ENCODE assay signal across 8 cellular contexts in genomic region chr7:23470290-23471089, GRCh38. TPM values are rescaled to one million over a fixed set of nuclear protein-coding genes. Genes with fewer than 3 reads are reported as not detected.
DNase-seq lines count a peak whose midpoint lies in the region; ATAC-seq and TF ChIP-seq lines count a peak whose summit lies in the region.

IGF2BP3 (minus strand) TSS chr7:23470491; CDS start chr7:23470110, 381 bp downstream.

- no peak for ATAC-seq in heart right ventricle
- no peak for ATAC-seq in left cardiac atrium
- no peak for ATAC-seq in lower lobe of right lung

- peak within 1 kb of the TSS in 9 of 10 donors; percentile 8 to 45 (median 32) for H3K4me3 ChIP-seq in heart right ventricle
- H3K4me3 ChIP-seq in breast epithelium = peak within 1 kb of the TSS; percentile 26 to 64 (median 37)
- peak within 1 kb of the TSS; percentile 43 for H3K4me3 ChIP-seq in lower lobe of right lung
- peak within 1 kb of the TSS; percentile 22 to 55 (median 35) for H3K4me3 ChIP-seq in tibial nerve

- no peak for TF ChIP-seq EP300 in tibial nerve (IDR thresholded peaks at IDR 0.05)

- no peak for DNase-seq in heart right ventricle
- DNase-seq in left cardiac atrium = no peak
- DNase-seq in RPMI8226 = peak; percentile 98
- DNase-seq in breast epithelium (ENCODE audit: low spot score in 2 of 2) = no peak
- no peak for DNase-seq in lower lobe of right lung
- no peak for DNase-seq in tibial nerve (ENCODE audit: low spot score in 2 of 2)
- DNase-seq in anterior cingulate cortex (lab: John Stamatoyannopoulos, UW) = no peak

- no peaks in the 10 kb centered on the region for H3K36me3 ChIP-seq in heart right ventricle
- H3K36me3 ChIP-seq in KOPT-K1 (ENCODE audit: insufficient read depth, low read length) = no peaks in the 10 kb centered on the region
- no peaks in the 10 kb centered on the region for H3K36me3 ChIP-seq in breast epithelium
- no peaks in the 10 kb centered on the region for H3K36me3 ChIP-seq in lower lobe of right lung
- no peaks in the 10 kb centered on the region for H3K36me3 ChIP-seq in tibial nerve

- WGBS in heart right ventricle, 2 donors = 1 to 2% methylated on average over 33 of the region's 33 CpGs
- WGBS in tibial nerve, 2 donors = 1 to 2% methylated on average over 33 of the region's 33 CpGs

- no peak for TF ChIP-seq POLR2A in breast epithelium (IDR thresholded peaks at IDR 0.05)
- TF ChIP-seq POLR2A in tibial nerve (IDR thresholded peaks at IDR 0.05) = no peak

- TF ChIP-seq CTCF in heart right ventricle (IDR thresholded peaks at IDR 0.05) = no peak
- no peak for TF ChIP-seq CTCF in breast epithelium (IDR thresholded peaks at IDR 0.05)
- TF ChIP-seq CTCF in lower lobe of right lung (IDR thresholded peaks at IDR 0.05) = no peak
- no peak for TF ChIP-seq CTCF in tibial nerve (IDR thresholded peaks at IDR 0.05)

- H3K9me3 ChIP-seq in heart right ventricle (no peaks in the 10 kb centered on the region), KOPT-K1 (ENCODE audit: insufficient read depth, low read length, poor library complexity, severe bottlenecking) (no peaks in the 10 kb centered on the region), breast epithelium (peaks cover 0 to 6% of the 10 kb centered on the region in 2 donors), lower lobe of right lung (no peaks in the 10 kb centered on the region), tibial nerve (no peaks in the 10 kb centered on the region)

- intact Hi-C loops in heart right ventricle (cut with DNase I) (no loop called here), left cardiac atrium (cut with DNase I) (no loop called here), breast epithelium (cut with DNase I; ENCODE audit: low total_unique reads) (no loop called here), lower lobe of right lung (cut with DNase I) (no loop called here)

- peaks cover 58 to 100% (median 100%) of the 10 kb centered on the region in 7 donors for H3K27me3 ChIP-seq in heart right ventricle
- H3K27me3 ChIP-seq in breast epithelium = peaks cover 28 to 95% of the 10 kb centered on the region in 2 donors
- peaks cover 99% of the 10 kb centered on the region for H3K27me3 ChIP-seq in lower lobe of right lung (ENCODE audit: low read depth)
- peaks cover 24 to 99% of the 10 kb centered on the region in 2 donors for H3K27me3 ChIP-seq in tibial nerve

- H3K4me1 ChIP-seq in heart right ventricle (peaks cover 11 to 62% (median 48%) of the 10 kb centered on the region in 9 donors), breast epithelium (peaks cover 9 to 13% of the 10 kb centered on the region in 2 donors), lower lobe of right lung (peaks cover 56% of the 10 kb centered on the region), tibial nerve (peaks cover 0 to 63% (median 42%) of the 10 kb centered on the region in 4 donors)

- H3K27ac ChIP-seq in heart right ventricle (no peak within 1 kb of the TSS), KOPT-K1 (ENCODE audit: low read depth, low read length, poor library complexity, severe bottlenecking) (peak within 1 kb of the TSS; percentile 34), breast epithelium (no peak within 1 kb of the TSS), lower lobe of right lung (no peak within 1 kb of the TSS), tibial nerve (peak within 1 kb of the TSS in 1 of 4 donors; percentile 46)

RNA-seq across cellular contexts. Expression of gene IGF2BP3, which starts in this region (rescaled TPM):
- total RNA-seq in heart right ventricle (under 1 TPM in 3 of 10 donors, not detected in 7; 0.20 to 0.60 (median 0.49) TPM), left cardiac atrium (under 1 TPM; 0.15 to 0.60 TPM), breast epithelium (1 to 10 TPM in 1 of 3 donors, under 1 TPM in 1, not detected in 1; 0.59 to 3.5 TPM), lower lobe of right lung (2.0 TPM), tibial nerve (under 1 TPM in 3 of 4 donors, not detected in 1; 0.21 to 0.90 (median 0.59) TPM)
- polyA plus RNA-seq in heart right ventricle = under 1 TPM in 1 of 2 donors, not detected in 1; 0.16 TPM
